Comparison of ENCODE assay signal across 10 cellular contexts in the genomic region with DNA sequence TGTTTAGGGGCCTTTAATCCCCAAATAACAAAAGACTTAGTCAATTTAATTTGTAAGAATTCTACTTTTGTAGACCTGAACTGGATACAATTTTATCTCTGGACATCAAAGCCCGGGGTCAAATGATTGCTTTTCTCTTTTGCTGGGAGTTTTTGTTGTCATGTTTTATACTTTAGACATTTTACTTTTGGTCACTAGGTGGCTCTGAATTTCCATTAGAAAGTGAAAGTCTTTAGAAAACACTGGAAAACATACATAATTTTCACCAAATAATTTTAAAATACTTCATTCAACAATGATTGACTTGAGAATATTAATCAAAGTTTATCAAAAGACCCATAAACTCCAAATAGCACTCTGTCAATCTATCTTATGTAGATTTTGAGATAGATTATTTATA.
DNase-seq lines count a peak whose midpoint lies in the region; ATAC-seq and TF ChIP-seq lines count a peak whose summit lies in the region.
"Had no signal": no experiment of that assay in that cellular context is flagged by ENCODE, and none has a peak within 500 bp of the region (broad histone marks: within the 10 kb centered on the region; RNA-seq: fewer than 3 reads in every experiment).

No MANE protein-coding gene starts in this region.

- ATAC-seq in GM21381 (IDR thresholded peaks at IDR 0.05; ENCODE audit: unreplicated experiment) (no peak), HG02610 (IDR thresholded peaks at IDR 0.05; ENCODE audit: unreplicated experiment) (no peak)

- CTCF ChIA-PET in AG04449 (lab: Yijun Ruan, JAX): interaction anchor here (0.8 to 4.7 kb wide), 5 partner anchors 50 to 390 kb away, joined by 3 to 26 read pairs (median 5); no protein-coding TSS in a partner anchor

- TF ChIP-seq CTCF in AG04449 (IDR thresholded peaks at IDR 0.05; ENCODE audit: insufficient read depth, low read length, missing control alignments) (peak; percentile 11), HFF-Myc (IDR thresholded peaks at IDR 0.05; ENCODE audit: low read depth, low read length, missing control alignments) (peak; percentile 15)

- DNase-seq in AG04449 (ENCODE audit: low read depth, low spot score): no peak
- DNase-seq in HFF-Myc (ENCODE audit: extremely low read depth, low read depth): no peak
- peak; percentile 13 for DNase-seq in astrocyte of the hippocampus (ENCODE audit: low read depth, low spot score)
- DNase-seq in kidney tubule cell (ENCODE audit: low spot score): peak; percentile 11
- DNase-seq in stimulated activated CD4-positive, alpha-beta T cell treated with anti-CD3 and anti-CD28 coated beads, Interleukin-2, amount 100 ng/mL, for 24 hours: no peak
- no peak for DNase-seq in NCI-H2081 (lab: John Stamatoyannopoulos, UW)
- DNase-seq: Calu3, NCI-H2227 treated with DMSO at 0.1 percent for 48 hours had no signal

- POLR2A ChIA-PET in AG04449 (lab: Yijun Ruan, JAX): no interaction called here

- no peak overlapping the region for H3K4me3 ChIP-seq in AG04449 (ENCODE audit: low read depth, low read length)
- no peak overlapping the region for H3K4me3 ChIP-seq in HFF-Myc (replicated peaks; ENCODE audit: low read depth, low read length)

Comparison
In these comparisons a context has a peak if more than half of its experiments do, and no peak if none do; other contexts are left out.
1. DNase-seq: peak in astrocyte of the hippocampus (single experiment) and kidney tubule cell (single experiment); none in AG04449 (single experiment), HFF-Myc (single experiment), stimulated activated CD4-positive, alpha-beta T cell treated with anti-CD3 and anti-CD28 coated beads, Interleukin-2, amount 100 ng/mL, for 24 hours (0 of 2) and NCI-H2081 (0 of 2).